1 cellular context compared by ENCODE assay signal in the genomic region with DNA sequence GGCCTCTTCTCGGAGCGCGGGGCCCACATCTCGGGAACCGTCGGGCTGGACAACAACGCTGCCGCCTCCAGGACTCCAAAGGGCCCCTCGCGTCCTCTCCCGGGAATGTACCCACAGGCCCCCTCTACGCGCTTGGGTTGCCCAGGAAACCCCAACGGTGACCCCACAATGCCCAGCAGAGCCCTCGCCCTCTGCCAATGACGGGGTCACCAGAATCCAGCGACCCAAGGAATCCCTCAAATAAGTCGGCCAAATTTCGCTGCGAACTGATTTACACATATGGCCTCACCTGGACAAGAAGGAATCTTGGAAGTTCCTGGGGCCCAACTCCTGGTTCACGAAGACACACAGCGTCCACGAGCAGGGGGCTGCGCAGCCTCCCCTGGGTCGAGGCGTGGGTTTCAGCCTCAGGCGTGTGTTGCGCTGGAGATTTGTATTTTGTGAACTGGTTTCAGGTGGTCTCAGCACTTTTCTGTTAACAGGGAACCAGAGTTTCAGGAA.
TF ChIP-seq lines count a peak whose summit lies in the region.

No MANE protein-coding gene starts in this region.

TF ChIP-seq in GM23338, 12 proteins besides CTCF, POLR2A, EP300 and RAD21 (continued from another document):
- no peak for TF ChIP-seq ZNF462 (CRISPR knock-in tag; IDR thresholded peaks at IDR 0.05)
